In genomic region chr6:138098306-138098705, GRCh38 we compare ENCODE assay signal across 25 cellular contexts.
"Had no signal": no experiment of that assay in that cellular context is flagged by ENCODE, and none has a peak within 500 bp of the region (broad histone marks: within the 10 kb centered on the region; RNA-seq: fewer than 3 reads in every experiment).

No MANE protein-coding gene starts in this region.

- H3K9ac ChIP-seq: neural progenitor cell had no signal

- DNase-seq: effector CD4-positive, alpha-beta T cell; foreskin keratinocyte; immature natural killer cell; kidney; left cardiac atrium; left ventricle myocardium inferior; lower lobe of right lung; midbrain; nucleus accumbens; ovary; right cardiac atrium; spleen; stimulated activated CD4-positive, alpha-beta T cell treated with anti-CD3 and anti-CD28 coated beads, Interleukin-15, amount 100 ng/mL, for 24 hours; stimulated activated CD4-positive, alpha-beta T cell treated with anti-CD3 and anti-CD28 coated beads, Interleukin-1b, Interleukin-23, amount 100 ng/mL, for 48 hours; stimulated activated CD4-positive, alpha-beta T cell treated with anti-CD3 and anti-CD28 coated beads, Interleukin-4, amount 100 ng/mL, for 24 hours; testis had no signal

- H3K4me1 ChIP-seq: lower lobe of right lung, neural progenitor cell, spleen, testis, tibial nerve had no signal

- H3K27me3 ChIP-seq: foreskin keratinocyte, neural progenitor cell, ovary, testis, tibial nerve had no signal

- H3K9me3 Mint-ChIP-seq: immature natural killer cell; natural killer cell treated with Interleukin-12 subunit alpha and Interleukin-12 subunit beta and Interleukin-15 and Interleukin-18, amount 100 ng/mL, for 72 hours; stimulated activated naive CD8-positive, alpha-beta T cell treated with anti-CD3 and anti-CD28 coated beads, Interleukin-15, Interleukin-2, amounts not matched to agents 100 ng/mL and 50 ng/mL, for 24 hours had no signal

- H2AFZ ChIP-seq: neural progenitor cell had no signal

- H3K4me2 ChIP-seq: neural progenitor cell had no signal

- H3K27ac Mint-ChIP-seq: immature natural killer cell; memory B cell; natural killer cell treated with Interleukin-12 subunit alpha and Interleukin-12 subunit beta and Interleukin-15 and Interleukin-18, amount 100 ng/mL, for 72 hours; neural progenitor cell; progenitor cell of endocrine pancreas; stimulated activated memory B cell treated with anti-CD40 and anti-IgM and Interleukin-4, amounts not matched to agents 10 μg/mL and 1 μg/mL and 100 μg/mL, for 72 hours; stimulated activated naive CD8-positive, alpha-beta T cell treated with anti-CD3 and anti-CD28 coated beads, Interleukin-15, Interleukin-2, amounts not matched to agents 100 ng/mL and 50 ng/mL, for 24 hours had no signal

- H3K4me3 ChIP-seq: coronary artery, left ventricle myocardium inferior, lower lobe of right lung, neural progenitor cell, ovary, spleen, testis, tibial nerve had no signal

- H3K36me3 ChIP-seq: ovary, spleen had no signal

- ATAC-seq: foreskin keratinocyte; left cardiac atrium; lower lobe of right lung; natural killer cell treated with Interleukin-12 subunit alpha and Interleukin-12 subunit beta and Interleukin-15 and Interleukin-18, amount 100 ng/mL, for 72 hours; right cardiac atrium; stimulated activated memory B cell treated with anti-CD40 and anti-IgM and Interleukin-4, amounts not matched to agents 10 μg/mL and 1 μg/mL and 100 μg/mL, for 72 hours had no signal

- H3K4me3 Mint-ChIP-seq: immature natural killer cell; memory B cell; natural killer cell treated with Interleukin-12 subunit alpha and Interleukin-12 subunit beta and Interleukin-15 and Interleukin-18, amount 100 ng/mL, for 72 hours; neural progenitor cell; stimulated activated memory B cell treated with anti-CD40 and anti-IgM and Interleukin-4, amounts not matched to agents 10 μg/mL and 1 μg/mL and 100 μg/mL, for 72 hours; stimulated activated naive CD8-positive, alpha-beta T cell treated with anti-CD3 and anti-CD28 coated beads, Interleukin-15, Interleukin-2, amounts not matched to agents 100 ng/mL and 50 ng/mL, for 24 hours had no signal

- H3K4me1 Mint-ChIP-seq: immature natural killer cell; memory B cell; stimulated activated memory B cell treated with anti-CD40 and anti-IgM and Interleukin-4, amounts not matched to agents 10 μg/mL and 1 μg/mL and 100 μg/mL, for 72 hours had no signal

- FAIRE-seq: kidney, urothelium cell line had no signal

- H3K27me3 Mint-ChIP-seq: progenitor cell of endocrine pancreas had no signal

- H3K36me3 Mint-ChIP-seq: immature natural killer cell; stimulated activated memory B cell treated with anti-CD40 and anti-IgM and Interleukin-4, amounts not matched to agents 10 μg/mL and 1 μg/mL and 100 μg/mL, for 72 hours had no signal

- H3K9me3 ChIP-seq: lower lobe of right lung, ovary, testis, tibial nerve had no signal

- H3K27ac ChIP-seq: coronary artery, foreskin keratinocyte, left ventricle myocardium inferior, lower lobe of right lung, neural progenitor cell, ovary, spleen, testis, tibial nerve had no signal
